ENCODE assay signal across 8 cellular contexts in genomic region chr9:134738869-134739659, GRCh38.
DNase-seq lines count a peak whose midpoint lies in the region; ATAC-seq and TF ChIP-seq lines count a peak whose summit lies in the region.

No MANE protein-coding gene starts in this region.

- no peaks in the 10 kb centered on the region for H3K4me1 ChIP-seq in OCI-LY1 (ENCODE audit: insufficient read depth, low read length, severe bottlenecking)
- H3K4me1 ChIP-seq in heart right ventricle = peaks cover 4 to 47% (median 11%) of the 10 kb centered on the region in 9 donors

- no peaks in the 10 kb centered on the region for H3K36me3 Mint-ChIP-seq in activated naive CD4-positive, alpha-beta T cell treated with anti-CD3 and anti-CD28 coated beads for 36 hours (ENCODE audit: low read depth)

- no peaks in the 10 kb centered on the region for H3K27me3 Mint-ChIP-seq in activated naive CD4-positive, alpha-beta T cell treated with anti-CD3 and anti-CD28 coated beads for 36 hours (ENCODE audit: low read depth)

- H3K27ac ChIP-seq in OCI-LY1 (ENCODE audit: low read depth, low read length, poor library complexity, severe bottlenecking) = no peak overlapping the region
- H3K27ac ChIP-seq in heart right ventricle = peak overlapping the region in 2 of 10 donors; percentile 35 to 41

- no peaks in the 10 kb centered on the region for H3K79me2 ChIP-seq in OCI-LY1 (ENCODE audit: insufficient read depth, low read length)

- no peak overlapping the region for H2AFZ ChIP-seq in OCI-LY1 (ENCODE audit: low read length)

- CTCF ChIA-PET in activated naive CD4-positive, alpha-beta T cell treated with anti-CD3 and anti-CD28 coated beads for 36 hours (lab: Charles Lee) = interaction anchor here (1.0 to 1.2 kb wide), 2 partner anchors 41 to 290 kb away, joined by 3 to 4 read pairs; no protein-coding TSS in a partner anchor

- H3F3A ChIP-seq in OCI-LY1 (ENCODE audit: insufficient read depth, low read length) = no peaks in the 10 kb centered on the region

- H3K27ac Mint-ChIP-seq in activated naive CD4-positive, alpha-beta T cell treated with anti-CD3 and anti-CD28 coated beads for 36 hours = no peak overlapping the region

- ATAC-seq in heart right ventricle (peak; percentile 39 to 66 (median 58)), GM19023 (IDR thresholded peaks at IDR 0.05; ENCODE audit: unreplicated experiment) (no peak), GM19397 (IDR thresholded peaks at IDR 0.05; ENCODE audit: unreplicated experiment) (no peak)

- no peak overlapping the region for H3K4me2 ChIP-seq in OCI-LY1 (ENCODE audit: low read length)

- intact Hi-C loops in activated naive CD4-positive, alpha-beta T cell treated with anti-CD3 and anti-CD28 coated beads for 36 hours (cut with micrococcal nuclease) = loop anchor here (1.0 to 2.0 kb wide), 2 partner anchors 40 to 290 kb away; no protein-coding TSS in a partner anchor
- intact Hi-C loops in heart right ventricle (cut with DNase I) = loop anchor here (1.0 to 10.0 kb wide), 11 partner anchors 37 to 567 kb away; no protein-coding TSS in a partner anchor

- H3K27me3 ChIP-seq in OCI-LY1 (ENCODE audit: insufficient read depth, low read length) (no peaks in the 10 kb centered on the region), heart right ventricle (no peaks in the 10 kb centered on the region)

- TF ChIP-seq CTCF in GM12874 (IDR thresholded peaks at IDR 0.05; ENCODE audit: insufficient read depth, low read depth, low read length) = 0 out of 2 replicates have a peak, but pooled peaks have one; percentile 7
- peak; percentile 50 for TF ChIP-seq CTCF in OCI-LY1 (IDR thresholded peaks at IDR 0.05; ENCODE audit: low read length)
- TF ChIP-seq CTCF in heart right ventricle (IDR thresholded peaks at IDR 0.05) = peak; percentile 79 to 96 (median 90)

- H3K4me3 Mint-ChIP-seq in activated naive CD4-positive, alpha-beta T cell treated with anti-CD3 and anti-CD28 coated beads for 36 hours = no peak overlapping the region

- no peaks in the 10 kb centered on the region for H3K36me3 ChIP-seq in OCI-LY1 (ENCODE audit: insufficient read depth, low read length)
- H3K36me3 ChIP-seq in heart right ventricle = peaks cover 0 to 32% (median 0%) of the 10 kb centered on the region in 9 donors

- H3K9ac ChIP-seq in OCI-LY1 (ENCODE audit: low read length) = no peak overlapping the region

- no peaks in the 10 kb centered on the region for H3K4me1 Mint-ChIP-seq in activated naive CD4-positive, alpha-beta T cell treated with anti-CD3 and anti-CD28 coated beads for 36 hours (ENCODE audit: low read depth)

- DNase-seq in AG08395 (ENCODE audit: low spot score) = peak; percentile 76
- DNase-seq in activated naive CD4-positive, alpha-beta T cell treated with anti-CD3 and anti-CD28 coated beads for 36 hours = peak; percentile 41
- DNase-seq in heart right ventricle = peak; percentile 77 to 78
- DNase-seq in retina = peak; percentile 91

- H4K20me1 ChIP-seq in OCI-LY1 (ENCODE audit: insufficient read depth, low read length) = no peaks in the 10 kb centered on the region

- no peaks in the 10 kb centered on the region for H3K9me3 Mint-ChIP-seq in activated naive CD4-positive, alpha-beta T cell treated with anti-CD3 and anti-CD28 coated beads for 36 hours

- H3K9me2 ChIP-seq in OCI-LY1 (ENCODE audit: low read depth, low read length) = no peaks in the 10 kb centered on the region

- H3K4me3 ChIP-seq in OCI-LY1 (ENCODE audit: low read depth, low read length, poor library complexity, severe bottlenecking) (no peak overlapping the region), heart right ventricle (no peak overlapping the region)

- H3K9me3 ChIP-seq in OCI-LY1 (ENCODE audit: low read length) (no peaks in the 10 kb centered on the region), heart right ventricle (no peaks in the 10 kb centered on the region)

- WGBS in heart right ventricle, 2 donors = 36 to 39% methylated on average over 31 of the region's 31 CpGs

Comparison
In these comparisons a context has a peak if more than half of its experiments do, and no peak if none do; other contexts are left out.
1. DNase-seq: peak in every context shown above with its lines; median percentile 91 in retina; 78 in heart right ventricle; 76 in AG08395; 41 in activated naive CD4-positive, alpha-beta T cell treated with anti-CD3 and anti-CD28 coated beads for 36 hours.
2. CTCF ChIP-seq: peak in every context shown above with its lines; median percentile 90 in heart right ventricle; 50 in OCI-LY1; 7 in GM12874.
3. ATAC-seq: peak in heart right ventricle (8 of 8); none in GM19023 (single experiment) and GM19397 (single experiment).